Comparison of ENCODE assay signal across 1 cellular context in genomic region chr11:118226294-118226693, GRCh38.
A peak's percentile ranks its signal among the peaks of the same experiment; 100 is the strongest.
TF ChIP-seq lines count a peak whose summit lies in the region.

No MANE protein-coding gene starts in this region.

TF ChIP-seq in K562, 482 proteins besides CTCF, POLR2A, EP300 and RAD21 (continues in another document):
- TF ChIP-seq ZNF589 (CRISPR knock-in tag; IDR thresholded peaks at IDR 0.05; ENCODE audit: low read depth) (0 out of 2 replicates have a peak, but pooled peaks have one; percentile 30), ZNF232 (CRISPR knock-in tag; IDR thresholded peaks at IDR 0.05) (no peak), NBN (IDR thresholded peaks at IDR 0.05; ENCODE audit: low read depth) (no peak), MEIS2 (IDR thresholded peaks at IDR 0.05; ENCODE audit: partially characterized antibody) (peak; percentile 86), PHF8 (IDR thresholded peaks at IDR 0.05; ENCODE audit: borderline replicate concordance, low read length) (no peak), ZNF140 (CRISPR knock-in tag; IDR thresholded peaks at IDR 0.05) (no peak), STAG1 (CRISPR knock-in tag; IDR thresholded peaks at IDR 0.05; ENCODE audit: borderline replicate concordance) (no peak), MNT (conservative IDR thresholded peaks at IDR 0.05) (peak in 1 of 2 experiments; percentile 29; a peak in 1 of 4 replicates), SMAD1 (IDR thresholded peaks at IDR 0.05; ENCODE audit: low read depth, low read length, partially characterized antibody) (no peak), NRF1 (conservative IDR thresholded peaks at IDR 0.05 in 1 of 2, IDR thresholded peaks at IDR 0.05 in 1 of 2) (peak; percentile 13 to 14; a peak in 1 of 4 replicates), MTA3 (IDR thresholded peaks at IDR 0.05; ENCODE audit: borderline replicate concordance) (no peak), MBD2 (IDR thresholded peaks at IDR 0.05; ENCODE audit: borderline replicate concordance, low read depth) (no peak), SRSF3 (IDR thresholded peaks at IDR 0.05; ENCODE audit: insufficient read depth, low read length) (no peak), ZNF146 (CRISPR knock-in tag; IDR thresholded peaks at IDR 0.05; ENCODE audit: unreplicated experiment) (no peak), TSC22D4 (tag; IDR thresholded peaks at IDR 0.05) (no peak), GTF2A2 (tag; IDR thresholded peaks at IDR 0.05) (no peak), MYC (IDR thresholded peaks at IDR 0.05; ENCODE audit: low read depth, low read length) (peak; percentile 47; the same call in 1 of the 2 replicates), MYC (CRISPR knock-in tag; IDR thresholded peaks at IDR 0.05; ENCODE audit: borderline replicate concordance, low read depth) (no peak), MYNN (IDR thresholded peaks at IDR 0.05) (no peak), MYNN (CRISPR knock-in tag; IDR thresholded peaks at IDR 0.05) (no peak), PBX2 (CRISPR knock-in tag; IDR thresholded peaks at IDR 0.05; ENCODE audit: low read depth) (no peak), PBX2 (tag; conservative IDR thresholded peaks at IDR 0.05; ENCODE audit: low read depth) (peak; percentile 90), SP1 (CRISPR knock-in tag; IDR thresholded peaks at IDR 0.05) (no peak), POU5F1 (IDR thresholded peaks at IDR 0.05; ENCODE audit: borderline replicate concordance, low read depth, low read length, partially characterized antibody) (no peak), HMGXB4 (CRISPR knock-in tag; IDR thresholded peaks at IDR 0.05) (no peak), FOXM1 (IDR thresholded peaks at IDR 0.05; ENCODE audit: low read depth) (peak; percentile 62), FOXM1 (CRISPR knock-in tag; IDR thresholded peaks at IDR 0.05; ENCODE audit: low read depth) (no peak), ZNF174 (CRISPR knock-in tag; IDR thresholded peaks at IDR 0.05) (no peak), TFE3 (CRISPR knock-in tag; IDR thresholded peaks at IDR 0.05) (no peak), HIVEP1 (CRISPR knock-in tag; IDR thresholded peaks at IDR 0.05) (no peak), POLR2G (IDR thresholded peaks at IDR 0.05; ENCODE audit: low read depth, low read length) (no peak), USF2 (CRISPR knock-in tag; IDR thresholded peaks at IDR 0.05) (peak; percentile 47), ZSCAN29 (IDR thresholded peaks at IDR 0.05) (no peak), ETV1 (tag; conservative IDR thresholded peaks at IDR 0.05; ENCODE audit: low read depth) (0 out of 2 replicates have a peak, but pooled peaks have one; percentile 27), DPF2 (IDR thresholded peaks at IDR 0.05) (no peak), CREB1 (IDR thresholded peaks at IDR 0.05) (no peak), CREB1 (CRISPR knock-in tag; IDR thresholded peaks at IDR 0.05) (no peak), HNRNPUL1 (IDR thresholded peaks at IDR 0.05; ENCODE audit: low read length) (no peak), TAF9B (IDR thresholded peaks at IDR 0.05; ENCODE audit: partially characterized antibody) (no peak), TAL1 (IDR thresholded peaks at IDR 0.05) (no peak), CC2D1A (IDR thresholded peaks at IDR 0.05) (no peak), LEF1 (IDR thresholded peaks at IDR 0.05) (no peak)
- TF ChIP-seq, protein P1, sequence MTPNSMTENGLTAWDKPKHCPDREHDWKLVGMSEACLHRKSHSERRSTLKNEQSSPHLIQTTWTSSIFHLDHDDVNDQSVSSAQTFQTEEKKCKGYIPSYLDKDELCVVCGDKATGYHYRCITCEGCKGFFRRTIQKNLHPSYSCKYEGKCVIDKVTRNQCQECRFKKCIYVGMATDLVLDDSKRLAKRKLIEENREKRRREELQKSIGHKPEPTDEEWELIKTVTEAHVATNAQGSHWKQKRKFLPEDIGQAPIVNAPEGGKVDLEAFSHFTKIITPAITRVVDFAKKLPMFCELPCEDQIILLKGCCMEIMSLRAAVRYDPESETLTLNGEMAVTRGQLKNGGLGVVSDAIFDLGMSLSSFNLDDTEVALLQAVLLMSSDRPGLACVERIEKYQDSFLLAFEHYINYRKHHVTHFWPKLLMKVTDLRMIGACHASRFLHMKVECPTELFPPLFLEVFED (CRISPR knock-in tag; conservative IDR thresholded peaks at IDR 0.05): no peak
- TF ChIP-seq, protein P2, sequence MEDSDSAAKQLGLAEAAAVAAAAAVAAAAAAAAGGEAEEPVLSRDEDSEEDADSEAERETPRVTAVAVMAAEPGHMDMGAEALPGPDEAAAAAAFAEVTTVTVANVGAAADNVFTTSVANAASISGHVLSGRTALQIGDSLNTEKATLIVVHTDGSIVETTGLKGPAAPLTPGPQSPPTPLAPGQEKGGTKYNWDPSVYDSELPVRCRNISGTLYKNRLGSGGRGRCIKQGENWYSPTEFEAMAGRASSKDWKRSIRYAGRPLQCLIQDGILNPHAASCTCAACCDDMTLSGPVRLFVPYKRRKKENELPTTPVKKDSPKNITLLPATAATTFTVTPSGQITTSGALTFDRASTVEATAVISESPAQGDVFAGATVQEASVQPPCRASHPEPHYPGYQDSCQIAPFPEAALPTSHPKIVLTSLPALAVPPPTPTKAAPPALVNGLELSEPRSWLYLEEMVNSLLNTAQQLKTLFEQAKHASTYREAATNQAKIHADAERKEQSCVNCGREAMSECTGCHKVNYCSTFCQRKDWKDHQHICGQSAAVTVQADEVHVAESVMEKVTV (CRISPR knock-in tag; IDR thresholded peaks at IDR 0.05): peak; percentile 27; the same call in 1 of the 2 replicates
- TF ChIP-seq, protein P3, sequence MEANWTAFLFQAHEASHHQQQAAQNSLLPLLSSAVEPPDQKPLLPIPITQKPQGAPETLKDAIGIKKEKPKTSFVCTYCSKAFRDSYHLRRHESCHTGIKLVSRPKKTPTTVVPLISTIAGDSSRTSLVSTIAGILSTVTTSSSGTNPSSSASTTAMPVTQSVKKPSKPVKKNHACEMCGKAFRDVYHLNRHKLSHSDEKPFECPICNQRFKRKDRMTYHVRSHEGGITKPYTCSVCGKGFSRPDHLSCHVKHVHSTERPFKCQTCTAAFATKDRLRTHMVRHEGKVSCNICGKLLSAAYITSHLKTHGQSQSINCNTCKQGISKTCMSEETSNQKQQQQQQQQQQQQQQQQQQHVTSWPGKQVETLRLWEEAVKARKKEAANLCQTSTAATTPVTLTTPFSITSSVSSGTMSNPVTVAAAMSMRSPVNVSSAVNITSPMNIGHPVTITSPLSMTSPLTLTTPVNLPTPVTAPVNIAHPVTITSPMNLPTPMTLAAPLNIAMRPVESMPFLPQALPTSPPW (CRISPR knock-in tag; IDR thresholded peaks at IDR 0.05): no peak
- TF ChIP-seq, protein P4, sequence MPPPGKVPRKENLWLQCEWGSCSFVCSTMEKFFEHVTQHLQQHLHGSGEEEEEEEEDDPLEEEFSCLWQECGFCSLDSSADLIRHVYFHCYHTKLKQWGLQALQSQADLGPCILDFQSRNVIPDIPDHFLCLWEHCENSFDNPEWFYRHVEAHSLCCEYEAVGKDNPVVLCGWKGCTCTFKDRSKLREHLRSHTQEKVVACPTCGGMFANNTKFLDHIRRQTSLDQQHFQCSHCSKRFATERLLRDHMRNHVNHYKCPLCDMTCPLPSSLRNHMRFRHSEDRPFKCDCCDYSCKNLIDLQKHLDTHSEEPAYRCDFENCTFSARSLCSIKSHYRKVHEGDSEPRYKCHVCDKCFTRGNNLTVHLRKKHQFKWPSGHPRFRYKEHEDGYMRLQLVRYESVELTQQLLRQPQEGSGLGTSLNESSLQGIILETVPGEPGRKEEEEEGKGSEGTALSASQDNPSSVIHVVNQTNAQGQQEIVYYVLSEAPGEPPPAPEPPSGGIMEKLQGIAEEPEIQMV (tag; conservative IDR thresholded peaks at IDR 0.05; ENCODE audit: low read depth): no peak
- TF ChIP-seq, protein P5, sequence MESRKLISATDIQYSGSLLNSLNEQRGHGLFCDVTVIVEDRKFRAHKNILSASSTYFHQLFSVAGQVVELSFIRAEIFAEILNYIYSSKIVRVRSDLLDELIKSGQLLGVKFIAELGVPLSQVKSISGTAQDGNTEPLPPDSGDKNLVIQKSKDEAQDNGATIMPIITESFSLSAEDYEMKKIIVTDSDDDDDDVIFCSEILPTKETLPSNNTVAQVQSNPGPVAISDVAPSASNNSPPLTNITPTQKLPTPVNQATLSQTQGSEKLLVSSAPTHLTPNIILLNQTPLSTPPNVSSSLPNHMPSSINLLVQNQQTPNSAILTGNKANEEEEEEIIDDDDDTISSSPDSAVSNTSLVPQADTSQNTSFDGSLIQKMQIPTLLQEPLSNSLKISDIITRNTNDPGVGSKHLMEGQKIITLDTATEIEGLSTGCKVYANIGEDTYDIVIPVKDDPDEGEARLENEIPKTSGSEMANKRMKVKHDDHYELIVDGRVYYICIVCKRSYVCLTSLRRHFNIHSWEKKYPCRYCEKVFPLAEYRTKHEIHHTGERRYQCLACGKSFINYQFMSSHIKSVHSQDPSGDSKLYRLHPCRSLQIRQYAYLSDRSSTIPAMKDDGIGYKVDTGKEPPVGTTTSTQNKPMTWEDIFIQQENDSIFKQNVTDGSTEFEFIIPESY (CRISPR knock-in tag; IDR thresholded peaks at IDR 0.05): no peak
- TF ChIP-seq, protein P6, sequence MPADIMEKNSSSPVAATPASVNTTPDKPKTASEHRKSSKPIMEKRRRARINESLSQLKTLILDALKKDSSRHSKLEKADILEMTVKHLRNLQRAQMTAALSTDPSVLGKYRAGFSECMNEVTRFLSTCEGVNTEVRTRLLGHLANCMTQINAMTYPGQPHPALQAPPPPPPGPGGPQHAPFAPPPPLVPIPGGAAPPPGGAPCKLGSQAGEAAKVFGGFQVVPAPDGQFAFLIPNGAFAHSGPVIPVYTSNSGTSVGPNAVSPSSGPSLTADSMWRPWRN (IDR thresholded peaks at IDR 0.05; ENCODE audit: low read depth): no peak
